ENCODE assay signal across 25 cellular contexts in the genomic region with DNA sequence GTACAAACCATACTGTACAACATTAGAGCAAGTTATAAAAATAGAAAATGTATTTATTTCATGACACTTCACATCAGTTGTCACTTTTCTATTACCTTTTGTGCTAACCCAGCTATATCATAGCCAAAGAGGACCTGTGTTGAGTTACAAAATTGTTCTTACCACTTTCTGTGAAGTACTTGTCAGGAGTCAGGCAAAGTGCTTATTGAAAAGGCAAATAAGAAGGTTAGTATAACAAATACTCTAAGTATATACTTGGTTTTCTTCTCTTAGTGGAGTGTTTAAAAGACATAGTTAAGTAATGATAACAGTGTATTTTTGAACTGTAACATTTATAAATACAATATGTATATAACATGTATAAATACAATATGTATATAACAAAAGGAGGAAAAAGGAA.
"Had no signal": no experiment of that assay in that cellular context is flagged by ENCODE, and none has a peak within 500 bp of the region (broad histone marks: within the 10 kb centered on the region; RNA-seq: fewer than 3 reads in every experiment).

No MANE protein-coding gene starts in this region.

- H3K4me1 ChIP-seq: SJCRH30 had no signal

- DNase-seq: IMR-90, Karpas-422, KG1, MG63, NCI-H1092, NCI-H1105 treated with DMSO at 0.1 percent for 48 hours, NCI-H1417 treated with DMSO at 0.1 percent for 48 hours, NCI-H146, NCI-H1694 treated with DMSO at 0.1 percent for 48 hours, NCI-H1930, NCI-H2081, NCI-H2107, NCI-H2171 treated with DMSO at 0.1 percent for 48 hours, NCI-H345, NCI-H446 treated with DMSO at 0.1 percent for 48 hours, NCI-H510A treated with DMSO at 0.1 percent for 48 hours, NCI-H526, NCI-H774, PC-3, SHP77 treated with DMSO at 0.1 percent for 48 hours, SJCRH30 had no signal

- H3K27ac ChIP-seq: RWPE1, SJCRH30 had no signal

- H3K9me3 ChIP-seq: SJCRH30 had no signal

- H3K27me3 ChIP-seq: MG63, SJCRH30 had no signal

- H3K36me3 ChIP-seq: MG63, SJCRH30 had no signal

- ATAC-seq: HepG2, Panc1, PC-3, SK-N-SH treated with all-trans-retinoic acid at 6 μM for 48 hours had no signal

- H3K4me3 ChIP-seq: MG63, SJCRH30 had no signal
